Comparison of ENCODE assay signal across 8 cellular contexts in the genomic region with DNA sequence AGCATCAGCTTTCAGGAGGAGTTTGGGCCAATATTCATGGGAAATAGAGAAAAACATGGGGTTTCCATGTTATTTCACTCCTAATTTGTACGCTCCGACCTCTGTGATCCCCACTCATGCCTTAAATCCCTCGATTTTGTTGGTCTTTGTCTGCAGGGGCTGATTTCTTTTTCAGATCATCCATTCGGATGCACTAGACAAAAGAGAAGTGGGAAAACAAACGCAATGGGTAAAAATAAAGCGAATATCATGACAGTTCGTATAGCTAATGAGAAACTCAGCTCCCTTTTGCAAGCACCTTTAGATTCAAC. TPM values are rescaled to one million over a fixed set of nuclear protein-coding genes. Genes with fewer than 3 reads are reported as not detected.
A peak's percentile ranks its signal among the peaks of the same experiment; 100 is the strongest.
DNase-seq lines count a peak whose midpoint lies in the region; ATAC-seq, FAIRE-seq and TF ChIP-seq lines count a peak whose summit lies in the region.

No MANE protein-coding gene starts in this region.

- H3K4me2 ChIP-seq in DND-41 (ENCODE audit: insufficient read depth, low read length), result peak overlapping the region; percentile 91
- peak overlapping the region; percentile 81 for H3K4me2 ChIP-seq in OCI-LY1 (ENCODE audit: low read length)
- H3K4me2 ChIP-seq in endothelial cell of umbilical vein (ENCODE audit: insufficient read depth, low read length), result peak overlapping the region; percentile 67

- peak overlapping the region; percentile 99 for H3K27ac ChIP-seq in DND-41 (ENCODE audit: low read length)
- peak overlapping the region; percentile 50 for H3K27ac ChIP-seq in OCI-LY1 (ENCODE audit: low read depth, low read length, poor library complexity, severe bottlenecking)
- H3K27ac ChIP-seq in endothelial cell of umbilical vein (ENCODE audit: insufficient read depth, low read depth, low read length), result peak overlapping the region; percentile 43
- no peak overlapping the region for H3K27ac ChIP-seq in pancreas

- no peaks in the 10 kb centered on the region for H3K9me1 ChIP-seq in endothelial cell of umbilical vein (replicated peaks; ENCODE audit: control insufficient read depth, extremely low read depth, insufficient read depth, low read length)

- dilution Hi-C loops in endothelial cell of umbilical vein (cut with MboI; ENCODE audit: extremely low pct_ligation_motif_present, low sequenced_read_pairs), result no loop called here

- TSS peak; percentile 76 for BruUV-seq in endothelial cell of umbilical vein (replicated peaks; lab: Mats Ljungman, UMichigan)

- ATAC-seq in DND-41 (ENCODE audit: insufficient read depth, low read depth), result no peak
- ATAC-seq in pancreas, result no peak

- CTCF ChIA-PET in endothelial cell of umbilical vein (lab: Charles Lee) (no interaction called here), GM10248 (lab: Yijun Ruan, JAX) (no interaction called here)

- TF ChIP-seq CTCF in DND-41 (IDR thresholded peaks at IDR 0.05; ENCODE audit: borderline replicate concordance, extremely low read depth, low read length, poor library complexity, severe bottlenecking) (no peak), OCI-LY1 (IDR thresholded peaks at IDR 0.05; ENCODE audit: low read length) (no peak), endothelial cell of umbilical vein (IDR thresholded peaks at IDR 0.05; ENCODE audit: extremely low read depth in 1 of 2, insufficient read depth in 1 of 2, low read depth in 1 of 2, low read length in 2 of 2) (no peak), pancreas (IDR thresholded peaks at IDR 0.05) (no peak), GM10248 (IDR thresholded peaks at IDR 0.05; ENCODE audit: control extremely low read depth, extremely low read depth, low read depth, missing control alignments) (no peak)

- DNase-seq in DND-41 (no peak), endothelial cell of umbilical vein (ENCODE audit: low read depth, low spot score) (no peak), pancreas (no peak), Ammon's horn (ENCODE audit: low spot score) (no peak), GM10248 (ENCODE audit: extremely low spot score) (no peak), NCI-H226 (no peak)
- no peak for DNase-seq in stimulated activated CD8-positive, alpha-beta memory T cell treated with anti-CD3 and anti-CD28 coated beads, Interleukin-4, amount 100 ng/mL, for 48 hours

- H3F3A ChIP-seq in OCI-LY1 (ENCODE audit: insufficient read depth, low read length), result no peaks in the 10 kb centered on the region

- H4K20me1 ChIP-seq in DND-41 (ENCODE audit: insufficient read depth, low read length) (peaks cover 18% of the 10 kb centered on the region; the same call in 1 of the 2 replicates), OCI-LY1 (ENCODE audit: insufficient read depth, low read length) (no peaks in the 10 kb centered on the region), endothelial cell of umbilical vein (replicated peaks; ENCODE audit: control insufficient read depth, extremely low read depth, insufficient read depth, low read length) (no peaks in the 10 kb centered on the region)

- 4 to 32% methylated on average over 7 of the region's 7 CpGs for WGBS in pancreas, 2 donors

- H2AFZ ChIP-seq in DND-41 (ENCODE audit: low read depth, low read length) (peak overlapping the region; percentile 81), OCI-LY1 (ENCODE audit: low read length) (peak overlapping the region; percentile 90; the same call in 1 of the 2 replicates), endothelial cell of umbilical vein (ENCODE audit: low read depth, low read length) (peak overlapping the region; percentile 56)

- peak overlapping the region; percentile 15 to 83; a peak in 3 of 4 replicates for H3K4me3 ChIP-seq in DND-41 (ENCODE audit: low read depth in 1 of 2, low read length in 2 of 2)
- peak overlapping the region; percentile 87 for H3K4me3 ChIP-seq in OCI-LY1 (ENCODE audit: low read depth, low read length, poor library complexity, severe bottlenecking)
- H3K4me3 ChIP-seq in endothelial cell of umbilical vein (replicated peaks in 1 of 3; ENCODE audit: insufficient read depth in 1 of 3, low read depth in 1 of 3, low read length in 3 of 3), result peak overlapping the region in 2 of 3 experiments; percentile 18 to 47
- peak overlapping the region in 3 of 4 donors; percentile 66 to 79 (median 70) for H3K4me3 ChIP-seq in pancreas

- no peak for TF ChIP-seq POLR2A in endothelial cell of umbilical vein (IDR thresholded peaks at IDR 0.05; ENCODE audit: low read depth, low read length)

- H3K9ac ChIP-seq in DND-41 (ENCODE audit: low read depth, low read length), result peak overlapping the region; percentile 93
- peak overlapping the region; percentile 87 for H3K9ac ChIP-seq in OCI-LY1 (ENCODE audit: low read length)
- H3K9ac ChIP-seq in endothelial cell of umbilical vein (replicated peaks; ENCODE audit: extremely low read depth, insufficient read depth, low read length), result peak overlapping the region; percentile 3

- H3K27me3 ChIP-seq in DND-41 (ENCODE audit: insufficient read depth, low read length, poor library complexity) (no peaks in the 10 kb centered on the region), OCI-LY1 (ENCODE audit: insufficient read depth, low read length) (no peaks in the 10 kb centered on the region), endothelial cell of umbilical vein (ENCODE audit: control insufficient read depth in 2 of 2, insufficient read depth in 2 of 2, low read length in 2 of 2) (no peaks in the 10 kb centered on the region), pancreas (no peaks in the 10 kb centered on the region)

- H3K4me1 ChIP-seq in DND-41 (ENCODE audit: insufficient read depth, low read length) (peaks cover 36% of the 10 kb centered on the region), OCI-LY1 (ENCODE audit: insufficient read depth, low read length, severe bottlenecking) (peaks cover 14% of the 10 kb centered on the region), endothelial cell of umbilical vein (ENCODE audit: control insufficient read depth, extremely low read depth, insufficient read depth, low read length) (peaks cover 30% of the 10 kb centered on the region), pancreas (no peaks in the 10 kb centered on the region)

- peaks cover 47% of the 10 kb centered on the region for H3K79me2 ChIP-seq in DND-41 (ENCODE audit: insufficient read depth, low read length)
- no peaks in the 10 kb centered on the region for H3K79me2 ChIP-seq in OCI-LY1 (ENCODE audit: insufficient read depth, low read length)
- H3K79me2 ChIP-seq in endothelial cell of umbilical vein (ENCODE audit: control insufficient read depth, insufficient read depth, low read length), result peaks cover 18% of the 10 kb centered on the region

- intact Hi-C loops in endothelial cell of umbilical vein (cut with micrococcal nuclease) (no loop called here), pancreas (cut with DNase I) (no loop called here)

- peaks cover 30% of the 10 kb centered on the region for H3K36me3 ChIP-seq in DND-41 (ENCODE audit: insufficient read depth, low read length)
- H3K36me3 ChIP-seq in OCI-LY1 (ENCODE audit: insufficient read depth, low read length), result peaks cover 19% of the 10 kb centered on the region
- H3K36me3 ChIP-seq in endothelial cell of umbilical vein (ENCODE audit: control insufficient read depth in 2 of 2, extremely low read depth in 1 of 2, insufficient read depth in 2 of 2, low read length in 2 of 2), result no peaks in the 10 kb centered on the region
- H3K36me3 ChIP-seq in pancreas, result no peaks in the 10 kb centered on the region

- FAIRE-seq in endothelial cell of umbilical vein (lab: Jason Lieb, UNC), result no peak
- no peak for FAIRE-seq in pancreas (lab: Jason Lieb, UNC)

- H3K9me2 ChIP-seq in OCI-LY1 (ENCODE audit: low read depth, low read length), result no peaks in the 10 kb centered on the region

- POLR2A ChIA-PET in endothelial cell of umbilical vein (lab: Charles Lee), result no interaction called here
- POLR2A ChIA-PET in GM10248 (lab: Yijun Ruan, JAX), result no interaction called here

- no peaks in the 10 kb centered on the region for H3K9me3 ChIP-seq in DND-41 (ENCODE audit: insufficient read depth, low read length, severe bottlenecking)
- no peaks in the 10 kb centered on the region for H3K9me3 ChIP-seq in OCI-LY1 (ENCODE audit: low read length)
- H3K9me3 ChIP-seq in endothelial cell of umbilical vein (replicated peaks; ENCODE audit: control insufficient read depth, insufficient read depth, low read length), result no peaks in the 10 kb centered on the region
- no peaks in the 10 kb centered on the region for H3K9me3 ChIP-seq in pancreas

TF ChIP-seq in endothelial cell of umbilical vein, 7 proteins besides CTCF, POLR2A, EP300 and RAD21:
- no peak for TF ChIP-seq FOS (IDR thresholded peaks at IDR 0.05; ENCODE audit: borderline replicate concordance, insufficient read depth, low read length)
- TF ChIP-seq MYC (IDR thresholded peaks at IDR 0.05; ENCODE audit: low read depth, low read length), result no peak
- no peak for TF ChIP-seq GATA2 (IDR thresholded peaks at IDR 0.05; ENCODE audit: insufficient read depth, insufficient read length, low read depth, low read length)
- no peak for TF ChIP-seq EZH2 (IDR thresholded peaks at IDR 0.05; ENCODE audit: borderline replicate concordance, low read depth, low read length, severe bottlenecking)
- TF ChIP-seq POLR2AphosphoS5 (IDR thresholded peaks at IDR 0.05; ENCODE audit: insufficient read depth, low read depth, low read length), result no peak
- TF ChIP-seq, protein P1, sequence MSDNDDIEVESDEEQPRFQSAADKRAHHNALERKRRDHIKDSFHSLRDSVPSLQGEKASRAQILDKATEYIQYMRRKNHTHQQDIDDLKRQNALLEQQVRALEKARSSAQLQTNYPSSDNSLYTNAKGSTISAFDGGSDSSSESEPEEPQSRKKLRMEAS (IDR thresholded peaks at IDR 0.05; ENCODE audit: insufficient read depth, insufficient read length), result no peak
- TF ChIP-seq JUN (IDR thresholded peaks at IDR 0.05; ENCODE audit: borderline replicate concordance, insufficient read depth, insufficient read length, low read depth), result no peak
TF ChIP-seq in endothelial cell of umbilical vein: peak in this region for 0.

RNA-seq across cellular contexts. Expression of a gene that starts 0.3 kb away (rescaled TPM):
- total RNA-seq in endothelial cell of umbilical vein (23.9 and 26.4 TPM in 2 replicates), pancreas (10 to 100 TPM in 1 of 6 donors, 1 to 10 TPM in 5; 5.7 to 11.7 (median 6.8) TPM)
- polyA plus RNA-seq in endothelial cell of umbilical vein (8.1 and 11.8 TPM in 2 replicates), pancreas (10 to 100 TPM; 16.0 to 21.7 TPM)
- polyA plus RNA-seq in endothelial cell of umbilical vein (2011; cell fraction: cytosol; rRNA removed), result 12.1 and 13.7 TPM in 2 replicates
- polyA plus RNA-seq in endothelial cell of umbilical vein (2011; cell fraction: nucleus; rRNA removed), result 59.9 and 63.7 TPM in 2 replicates
- 19.9 and 26.5 TPM in 2 replicates for polyA plus RNA-seq in endothelial cell of umbilical vein (2012)
- 16.0 and 20.5 TPM in 2 replicates for polyA minus RNA-seq in endothelial cell of umbilical vein
- 27.3 TPM for polyA minus RNA-seq in endothelial cell of umbilical vein (2011; cell fraction: cytosol; rRNA and poly(A)+ RNA removed)
- 14.3 and 19.2 TPM in 2 replicates for polyA minus RNA-seq in endothelial cell of umbilical vein (2011; cell fraction: nucleus; rRNA and poly(A)+ RNA removed)

Comparison
In these comparisons a context has a peak if more than half of its experiments do, and no peak if none do; other contexts are left out.
1. H3K27ac ChIP-seq: peak in DND-41 (single experiment), OCI-LY1 (single experiment) and endothelial cell of umbilical vein (single experiment); none in pancreas (0 of 4).
2. H3K4me3 ChIP-seq: peak in every context shown above with its lines; median percentile 87 in OCI-LY1; 70 in pancreas; 49 in DND-41; 32 in endothelial cell of umbilical vein.
3. H3K9ac ChIP-seq: peak in every context shown above with its lines; median percentile 93 in DND-41; 87 in OCI-LY1; 3 in endothelial cell of umbilical vein.
4. Peak in every context shown above with its lines, with median percentiles within 50 percentile points of each other: H2AFZ ChIP-seq and H3K4me2 ChIP-seq.